1 cellular context compared by ENCODE assay signal in genomic region chr6:21270501-21271290, GRCh38.
TF ChIP-seq lines count a peak whose summit lies in the region.

No MANE protein-coding gene starts in this region.

TF ChIP-seq in HepG2, 621 proteins besides CTCF, POLR2A, EP300 and RAD21 (continued from another document and continues in another):
- 0 out of 2 replicates have a peak, but pooled peaks have one; percentile 28 for TF ChIP-seq AHDC1 (CRISPR knock-in tag; IDR thresholded peaks at IDR 0.05; ENCODE audit: borderline replicate concordance)
- TF ChIP-seq ZHX1 (CRISPR knock-in tag; IDR thresholded peaks at IDR 0.05; ENCODE audit: low read depth) = no peak
- 0 out of 2 replicates have a peak, but pooled peaks have one; percentile 4 for TF ChIP-seq ZMYM4 (CRISPR knock-in tag; IDR thresholded peaks at IDR 0.05)
- TF ChIP-seq YEATS2 (CRISPR knock-in tag; IDR thresholded peaks at IDR 0.05; ENCODE audit: borderline replicate concordance) = no peak
- no peak for TF ChIP-seq MLX (CRISPR knock-in tag; IDR thresholded peaks at IDR 0.05)
- no peak for TF ChIP-seq PAX8 (CRISPR knock-in tag; IDR thresholded peaks at IDR 0.05; ENCODE audit: borderline replicate concordance)
- peak; percentile 60; the same call in 1 of the 2 replicates for TF ChIP-seq ZBTB38 (CRISPR knock-in tag; IDR thresholded peaks at IDR 0.05)
- TF ChIP-seq ZNF672 (CRISPR knock-in tag; IDR thresholded peaks at IDR 0.05) = no peak
- no peak for TF ChIP-seq MAF1 (CRISPR knock-in tag; IDR thresholded peaks at IDR 0.05; ENCODE audit: borderline replicate concordance)
- no peak for TF ChIP-seq SRSF4 (IDR thresholded peaks at IDR 0.05; ENCODE audit: low read depth, low read length, poor library complexity, severe bottlenecking)
- no peak for TF ChIP-seq NFKBIZ (CRISPR knock-in tag; IDR thresholded peaks at IDR 0.05)
- TF ChIP-seq HDAC6 (IDR thresholded peaks at IDR 0.05; ENCODE audit: low read depth, low read length) = no peak
- TF ChIP-seq SMARCC2 (IDR thresholded peaks at IDR 0.05) = no peak
- TF ChIP-seq ZFP41 (CRISPR knock-in tag; IDR thresholded peaks at IDR 0.05; ENCODE audit: borderline replicate concordance) = no peak
- TF ChIP-seq ZNF337 (CRISPR knock-in tag; IDR thresholded peaks at IDR 0.05; ENCODE audit: borderline replicate concordance, low read depth) = no peak
- no peak for TF ChIP-seq MED13 (CRISPR knock-in tag; IDR thresholded peaks at IDR 0.05)
- no peak for TF ChIP-seq PAF1 (CRISPR knock-in tag; IDR thresholded peaks at IDR 0.05)
- TF ChIP-seq ZFX (CRISPR knock-in tag; IDR thresholded peaks at IDR 0.05; ENCODE audit: low read depth) = peak; percentile 24; the same call in 1 of the 2 replicates
- TF ChIP-seq GABPB1 (CRISPR knock-in tag; IDR thresholded peaks at IDR 0.05) = no peak
- no peak for TF ChIP-seq ZNF224 (CRISPR knock-in tag; IDR thresholded peaks at IDR 0.05)
- no peak for TF ChIP-seq BRD4 (CRISPR knock-in tag; IDR thresholded peaks at IDR 0.05)
- TF ChIP-seq MXD3 (CRISPR knock-in tag; IDR thresholded peaks at IDR 0.05) = no peak
- no peak for TF ChIP-seq ZNF251 (CRISPR knock-in tag; IDR thresholded peaks at IDR 0.05)
- TF ChIP-seq KMT2A (CRISPR knock-in tag; IDR thresholded peaks at IDR 0.05) = no peak
- TF ChIP-seq ZBTB34 (CRISPR knock-in tag; IDR thresholded peaks at IDR 0.05) = no peak
- TF ChIP-seq ZBTB39 (CRISPR knock-in tag; IDR thresholded peaks at IDR 0.05) = no peak
- 0 out of 2 replicates have a peak, but pooled peaks have one; percentile 2 for TF ChIP-seq ZNF614 (CRISPR knock-in tag; IDR thresholded peaks at IDR 0.05; ENCODE audit: borderline replicate concordance)
- TF ChIP-seq AGO2 (optimal IDR thresholded peaks at IDR 0.05; ENCODE audit: low read depth, low read length) = no peak
- TF ChIP-seq ZNF616 (CRISPR knock-in tag; IDR thresholded peaks at IDR 0.05; ENCODE audit: low read depth) = no peak
- TF ChIP-seq NCOA5 (CRISPR knock-in tag; IDR thresholded peaks at IDR 0.05) = no peak
- no peak for TF ChIP-seq ZNF709 (CRISPR knock-in tag; IDR thresholded peaks at IDR 0.05)
- TF ChIP-seq BCL6 (CRISPR knock-in tag; IDR thresholded peaks at IDR 0.05) = no peak
- TF ChIP-seq MED1 (CRISPR knock-in tag; IDR thresholded peaks at IDR 0.05) = no peak
- no peak for TF ChIP-seq ISX (CRISPR knock-in tag; conservative IDR thresholded peaks at IDR 0.05)
- no peak for TF ChIP-seq HDAC2 (CRISPR knock-in tag; IDR thresholded peaks at IDR 0.05)
- TF ChIP-seq YY1 (IDR thresholded peaks at IDR 0.05; ENCODE audit: insufficient read depth, insufficient replicate concordance, low read depth, low read length) = no peak
- no peak for TF ChIP-seq RNF219 (CRISPR knock-in tag; IDR thresholded peaks at IDR 0.05)
- TF ChIP-seq MAFK (conservative IDR thresholded peaks at IDR 0.05 in 1 of 2, IDR thresholded peaks at IDR 0.05 in 1 of 2; ENCODE audit: low read length in 2 of 2) = no peak
- TF ChIP-seq KDM5B (CRISPR knock-in tag; IDR thresholded peaks at IDR 0.05; ENCODE audit: borderline replicate concordance) = no peak
- TF ChIP-seq HMGA1 (CRISPR knock-in tag; conservative IDR thresholded peaks at IDR 0.05) = no peak
- no peak for TF ChIP-seq KDM6A (CRISPR knock-in tag; IDR thresholded peaks at IDR 0.05; ENCODE audit: low read depth)
- TF ChIP-seq STAT5B (CRISPR knock-in tag; IDR thresholded peaks at IDR 0.05) = no peak
- TF ChIP-seq ZNF263 (CRISPR knock-in tag; IDR thresholded peaks at IDR 0.05) = no peak
- TF ChIP-seq SALL1 (CRISPR knock-in tag; IDR thresholded peaks at IDR 0.05) = no peak
- no peak for TF ChIP-seq RBM39 (IDR thresholded peaks at IDR 0.05; ENCODE audit: low read depth, low read length, poor library complexity, severe bottlenecking)
- TF ChIP-seq SMARCE1 (IDR thresholded peaks at IDR 0.05; ENCODE audit: borderline replicate concordance) = no peak
- no peak for TF ChIP-seq CENPX (CRISPR knock-in tag; IDR thresholded peaks at IDR 0.05)
- no peak for TF ChIP-seq SRY (CRISPR knock-in tag; IDR thresholded peaks at IDR 0.05)
- TF ChIP-seq ZNF136 (CRISPR knock-in tag; IDR thresholded peaks at IDR 0.05; ENCODE audit: low read depth) = 0 out of 2 replicates have a peak, but pooled peaks have one; percentile 52
- no peak for TF ChIP-seq SP1 (IDR thresholded peaks at IDR 0.05)
- no peak for TF ChIP-seq SP1 (CRISPR knock-in tag; IDR thresholded peaks at IDR 0.05)
- no peak for TF ChIP-seq TFDP2 (CRISPR knock-in tag; IDR thresholded peaks at IDR 0.05)
- no peak for TF ChIP-seq NFE2 (CRISPR knock-in tag; IDR thresholded peaks at IDR 0.05)
- no peak for TF ChIP-seq NPAS2 (CRISPR knock-in tag; IDR thresholded peaks at IDR 0.05; ENCODE audit: borderline replicate concordance)
- TF ChIP-seq ATF4 (CRISPR knock-in tag; IDR thresholded peaks at IDR 0.05) = no peak
- no peak for TF ChIP-seq ZNF20 (CRISPR knock-in tag; IDR thresholded peaks at IDR 0.05)
- no peak for TF ChIP-seq NKX3-1 (CRISPR knock-in tag; IDR thresholded peaks at IDR 0.05)
- no peak for TF ChIP-seq SPEN (CRISPR knock-in tag; IDR thresholded peaks at IDR 0.05; ENCODE audit: low read depth)
- no peak for TF ChIP-seq ERF (CRISPR knock-in tag; IDR thresholded peaks at IDR 0.05)
- no peak for TF ChIP-seq ZNF354B (CRISPR knock-in tag; IDR thresholded peaks at IDR 0.05)
